8 cellular contexts compared by ENCODE assay signal in genomic region chr1:222654849-222655248, GRCh38. TPM values are rescaled to one million over a fixed set of nuclear protein-coding genes. Genes with fewer than 3 reads are reported as not detected.
A peak's percentile ranks its signal among the peaks of the same experiment; 100 is the strongest.
DNase-seq lines count a peak whose midpoint lies in the region; ATAC-seq lines count a peak whose summit lies in the region.

No MANE protein-coding gene starts in this region.

- peaks cover 82 to 95% (median 87%) of the 10 kb centered on the region in 11 experiments for H3K36me3 ChIP-seq in BLaER1 treated with 17β-estradiol and CSF1 and Interleukin-3, amounts not matched to agents 10 nM and 100 nM

- H3K9ac ChIP-seq in BLaER1 treated with 17β-estradiol and CSF1 and Interleukin-3, amounts not matched to agents 10 nM and 100 nM = peak overlapping the region in 7 of 11 experiments; percentile 6 to 59 (median 41); a peak in 12 of 22 replicates

- ATAC-seq in GM19468 (IDR thresholded peaks at IDR 0.05; ENCODE audit: extremely low read depth, unreplicated experiment) = peak; percentile 98

- peak overlapping the region; percentile 58 to 86 (median 70) for H3K4me2 ChIP-seq in BLaER1 treated with 17β-estradiol and CSF1 and Interleukin-3, amounts not matched to agents 10 nM and 100 nM

- peak overlapping the region; percentile 4 to 64 (median 12) for H3K4me3 Mint-ChIP-seq in IgD-negative memory B cell

- H3K36me3 Mint-ChIP-seq in IgD-negative memory B cell = peaks cover 2% of the 10 kb centered on the region

- no peaks in the 10 kb centered on the region for H3K27me3 ChIP-seq in BLaER1 treated with 17β-estradiol and CSF1 and Interleukin-3, amounts not matched to agents 10 nM and 100 nM

- H3K27ac ChIP-seq in BLaER1 treated with 17β-estradiol and CSF1 and Interleukin-3, amounts not matched to agents 10 nM and 100 nM = peak overlapping the region; percentile 1 to 77 (median 64); a peak in 17 of 22 replicates

- H4K20me1 ChIP-seq in BLaER1 treated with 17β-estradiol and CSF1 and Interleukin-3, amounts not matched to agents 10 nM and 100 nM = peaks cover 0 to 6% (median 0%) of the 10 kb centered on the region in 11 experiments; a peak in 1 of 22 replicates

- DNase-seq in activated CD8-positive, alpha-beta memory T cell treated with anti-CD3 and anti-CD28 coated beads for 1 hour (ENCODE audit: extremely low read depth in 1 of 2, low read depth in 1 of 2) = peak; percentile 49 to 58
- peak; percentile 69 for DNase-seq in glomerular visceral epithelial cell (ENCODE audit: extremely low spot score)
- DNase-seq in stimulated activated CD8-positive, alpha-beta memory T cell treated with anti-CD3 and anti-CD28 coated beads, Interleukin-4, amount 100 ng/mL, for 24 hours (ENCODE audit: low read depth) = peak; percentile 45
- DNase-seq in NK-92 (lab: John Stamatoyannopoulos, UW; ENCODE audit: unreplicated experiment) = no peak
- DNase-seq in NCI-H146 treated with DMSO at 0.1 percent for 48 hours (lab: John Stamatoyannopoulos, UW; ENCODE audit: unreplicated experiment) = no peak

- H3K27me3 Mint-ChIP-seq in IgD-negative memory B cell = no peaks in the 10 kb centered on the region

- H3K4me3 ChIP-seq in BLaER1 treated with 17β-estradiol and CSF1 and Interleukin-3, amounts not matched to agents 10 nM and 100 nM = peak overlapping the region in 1 of 10 experiments; percentile 21; a peak in 2 of 20 replicates

- no peaks in the 10 kb centered on the region for H3K9me3 ChIP-seq in BLaER1 treated with 17β-estradiol and CSF1 and Interleukin-3, amounts not matched to agents 10 nM and 100 nM (replicated peaks in 1 of 11)

- peaks cover 14 to 30% (median 19%) of the 10 kb centered on the region in 3 donors for H3K4me1 Mint-ChIP-seq in IgD-negative memory B cell

- peak overlapping the region; percentile 44 to 96 (median 74) for H3K27ac Mint-ChIP-seq in IgD-negative memory B cell

- H3K4me1 ChIP-seq in BLaER1 treated with 17β-estradiol and CSF1 and Interleukin-3, amounts not matched to agents 10 nM and 100 nM = peaks cover 24 to 41% (median 34%) of the 10 kb centered on the region in 10 experiments

- no peaks in the 10 kb centered on the region for H3K9me3 Mint-ChIP-seq in IgD-negative memory B cell

RNA-seq across cellular contexts. Expression of gene MIA3, which starts 37.0 kb away (rescaled TPM):
- 61.3 TPM for polyA plus RNA-seq in IgD-negative memory B cell

RNA-seq across cellular contexts. Expression of gene AIDA, which starts 57.4 kb away (rescaled TPM):
- polyA plus RNA-seq in IgD-negative memory B cell = 67.1 TPM

RNA-seq across cellular contexts. Expression of gene BROX, which starts 57.5 kb away (rescaled TPM):
- 13.6 TPM for polyA plus RNA-seq in IgD-negative memory B cell

Comparison
In these comparisons a context has a peak if more than half of its experiments do, and no peak if none do; other contexts are left out.
1. DNase-seq: peak in activated CD8-positive, alpha-beta memory T cell treated with anti-CD3 and anti-CD28 coated beads for 1 hour (2 of 2), glomerular visceral epithelial cell (single experiment) and stimulated activated CD8-positive, alpha-beta memory T cell treated with anti-CD3 and anti-CD28 coated beads, Interleukin-4, amount 100 ng/mL, for 24 hours (single experiment); none in NK-92 (single experiment) and NCI-H146 treated with DMSO at 0.1 percent for 48 hours (single experiment).